In genomic region chr5:175539936-175540335, GRCh38 we compare ENCODE assay signal across 1 cellular context.
TF ChIP-seq lines count a peak whose summit lies in the region.

No MANE protein-coding gene starts in this region.

TF ChIP-seq in H1, 55 proteins besides CTCF, POLR2A, EP300 and RAD21:
- TF ChIP-seq CHD2 (IDR thresholded peaks at IDR 0.05; ENCODE audit: low read length) (no peak), EGR1 (IDR thresholded peaks at IDR 0.05; ENCODE audit: borderline replicate concordance, low read depth, low read length) (no peak), TEAD4 (IDR thresholded peaks at IDR 0.05; ENCODE audit: low read depth, low read length) (no peak), ASH2L (IDR thresholded peaks at IDR 0.05; ENCODE audit: low read length) (no peak), RFX5 (IDR thresholded peaks at IDR 0.05; ENCODE audit: borderline replicate concordance, low read depth, low read length) (no peak), SP2 (IDR thresholded peaks at IDR 0.05; ENCODE audit: low read length) (no peak), HDAC6 (IDR thresholded peaks at IDR 0.05; ENCODE audit: low read depth, low read length) (no peak), USF2 (IDR thresholded peaks at IDR 0.05; ENCODE audit: low read length) (no peak), NRF1 (IDR thresholded peaks at IDR 0.05; ENCODE audit: low read depth, low read length) (no peak), YY1 (IDR thresholded peaks at IDR 0.05; ENCODE audit: low read depth, low read length) (no peak), CEBPB (IDR thresholded peaks at IDR 0.05; ENCODE audit: low read depth, low read length) (no peak), TAF7 (optimal IDR thresholded peaks at IDR 0.05; ENCODE audit: borderline replicate concordance, low read depth, low read length) (no peak), ZNF274 (IDR thresholded peaks at IDR 0.05; ENCODE audit: borderline replicate concordance, extremely low read depth, low read length) (no peak), POU5F1 (IDR thresholded peaks at IDR 0.05; ENCODE audit: low read depth, low read length) (no peak), BACH1 (IDR thresholded peaks at IDR 0.05; ENCODE audit: low read length) (no peak)
- TF ChIP-seq, protein P1, sequence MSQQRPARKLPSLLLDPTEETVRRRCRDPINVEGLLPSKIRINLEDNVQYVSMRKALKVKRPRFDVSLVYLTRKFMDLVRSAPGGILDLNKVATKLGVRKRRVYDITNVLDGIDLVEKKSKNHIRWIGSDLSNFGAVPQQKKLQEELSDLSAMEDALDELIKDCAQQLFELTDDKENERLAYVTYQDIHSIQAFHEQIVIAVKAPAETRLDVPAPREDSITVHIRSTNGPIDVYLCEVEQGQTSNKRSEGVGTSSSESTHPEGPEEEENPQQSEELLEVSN (IDR thresholded peaks at IDR 0.05) = no peak
- TF ChIP-seq, protein P2, sequence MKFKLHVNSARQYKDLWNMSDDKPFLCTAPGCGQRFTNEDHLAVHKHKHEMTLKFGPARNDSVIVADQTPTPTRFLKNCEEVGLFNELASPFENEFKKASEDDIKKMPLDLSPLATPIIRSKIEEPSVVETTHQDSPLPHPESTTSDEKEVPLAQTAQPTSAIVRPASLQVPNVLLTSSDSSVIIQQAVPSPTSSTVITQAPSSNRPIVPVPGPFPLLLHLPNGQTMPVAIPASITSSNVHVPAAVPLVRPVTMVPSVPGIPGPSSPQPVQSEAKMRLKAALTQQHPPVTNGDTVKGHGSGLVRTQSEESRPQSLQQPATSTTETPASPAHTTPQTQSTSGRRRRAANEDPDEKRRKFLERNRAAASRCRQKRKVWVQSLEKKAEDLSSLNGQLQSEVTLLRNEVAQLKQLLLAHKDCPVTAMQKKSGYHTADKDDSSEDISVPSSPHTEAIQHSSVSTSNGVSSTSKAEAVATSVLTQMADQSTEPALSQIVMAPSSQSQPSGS (IDR thresholded peaks at IDR 0.05; ENCODE audit: low read length) = no peak
TF ChIP-seq in H1: peak in this region for 0.
